Comparison of ENCODE assay signal across 24 cellular contexts in genomic region chr1:22812092-22812880, GRCh38.
DNase-seq lines count a peak whose midpoint lies in the region; ATAC-seq, FAIRE-seq and TF ChIP-seq lines count a peak whose summit lies in the region.
"Had no signal": no experiment of that assay in that cellular context is flagged by ENCODE, and none has a peak within 500 bp of the region (broad histone marks: within the 10 kb centered on the region; RNA-seq: fewer than 3 reads in every experiment).

No MANE protein-coding gene starts in this region.

- BruUV-seq in HepG2 (replicated peaks; lab: Mats Ljungman, UMichigan) = no TSS peak
- no TSS peak for BruUV-seq in PC-9 (replicated peaks; lab: Mats Ljungman, UMichigan)

- no peak overlapping the region for H3K9ac ChIP-seq in HepG2 (ENCODE audit: insufficient read depth, low read depth, low read length)
- H3K9ac ChIP-seq: BLaER1 had no signal

- H3K4me1 ChIP-seq in cardiac muscle cell (ENCODE audit: low read depth) (peaks cover 12% of the 10 kb centered on the region), left ventricle myocardium inferior (peaks cover 15% of the 10 kb centered on the region), HepG2 (ENCODE audit: insufficient read depth, low read length) (no peaks in the 10 kb centered on the region), spleen (no peaks in the 10 kb centered on the region), PC-9 (replicated peaks; ENCODE audit: insufficient read depth) (peaks cover 8% of the 10 kb centered on the region; the same call in 1 of the 2 replicates)
- H3K4me1 ChIP-seq: BLaER1, HAP-1 had no signal

- no peaks in the 10 kb centered on the region for H3K79me2 ChIP-seq in HepG2 (ENCODE audit: insufficient read depth, low read length)
- no peaks in the 10 kb centered on the region for H3K79me2 ChIP-seq in PC-9 (ENCODE audit: low read depth)

- ATAC-seq in HepG2 = no peak
- no peak for ATAC-seq in activated T-helper 17 cell treated with anti-CD3 and anti-CD28 coated beads, Interleukin-2, amount 50 U/mL, for 72 hours (replicated peaks)
- ATAC-seq: CD8-positive, alpha-beta T cell; GM12878; GM23338 had no signal

- DNase-seq in cardiac muscle cell (ENCODE audit: low read depth in 1 of 2, low spot score in 1 of 2) (no peak), left ventricle myocardium inferior (no peak), HepG2 (ENCODE audit: low spot score) (no peak), spleen (peak; percentile 45), PC-9 (no peak), HTR-8/SVneo (ENCODE audit: insufficient read length, low spot score) (no peak)
- DNase-seq: CD4-positive, CD25-positive, alpha-beta regulatory T cell; CD8-positive, alpha-beta T cell; DMS 273 treated with DMSO at 0.1 percent for 48 hours; DMS79; EL; GDM1; HFFc6 had no signal

- H4K20me1 ChIP-seq in HepG2 (ENCODE audit: insufficient read depth, low read length) = no peaks in the 10 kb centered on the region
- no peaks in the 10 kb centered on the region for H4K20me1 ChIP-seq in PC-9 (ENCODE audit: insufficient read depth)
- H4K20me1 ChIP-seq: BLaER1 had no signal

- no peak overlapping the region for H3K27ac Mint-ChIP-seq in activated T-helper 17 cell treated with anti-CD3 and anti-CD28 coated beads, Interleukin-2, amount 50 U/mL, for 72 hours
- H3K27ac Mint-ChIP-seq: B cell; CD4-positive, CD25-positive, alpha-beta regulatory T cell; CD8-positive, alpha-beta T cell; GM23338; HFFc6 had no signal

- no peaks in the 10 kb centered on the region for H3F3A ChIP-seq in PC-9 (ENCODE audit: insufficient read depth, low read depth)

- H3K9me2 ChIP-seq in PC-9 (ENCODE audit: insufficient read depth) = no peaks in the 10 kb centered on the region

- no peaks in the 10 kb centered on the region for H3K27me3 ChIP-seq in cardiac muscle cell
- H3K27me3 ChIP-seq in left ventricle myocardium inferior (ENCODE audit: low read depth) = no peaks in the 10 kb centered on the region
- H3K27me3 ChIP-seq in HepG2 (ENCODE audit: control insufficient read depth in 1 of 2, insufficient read depth in 2 of 2, low read length in 2 of 2) = peaks cover 0 to 9% of the 10 kb centered on the region in 2 experiments; a peak in 3 of 5 replicates
- H3K27me3 ChIP-seq in spleen (replicated peaks in 1 of 7) = no peaks in the 10 kb centered on the region
- no peaks in the 10 kb centered on the region for H3K27me3 ChIP-seq in PC-9 (ENCODE audit: insufficient read depth, low read depth)
- H3K27me3 ChIP-seq: BLaER1 had no signal

- H3K36me3 Mint-ChIP-seq in activated T-helper 17 cell treated with anti-CD3 and anti-CD28 coated beads, Interleukin-2, amount 50 U/mL, for 72 hours (ENCODE audit: low read depth) = no peaks in the 10 kb centered on the region
- H3K36me3 Mint-ChIP-seq: CD4-positive, CD25-positive, alpha-beta regulatory T cell; CD8-positive, alpha-beta T cell had no signal

- TF ChIP-seq RAD21 in HepG2 (CRISPR knock-in tag; IDR thresholded peaks at IDR 0.05) = no peak

- TF ChIP-seq POLR2A in HepG2 (IDR thresholded peaks at IDR 0.05; ENCODE audit: insufficient read depth in 1 of 2, low read depth in 2 of 2, low read length in 2 of 2) = no peak
- no peak for TF ChIP-seq POLR2A in spleen (IDR thresholded peaks at IDR 0.05)

- H3K4me3 ChIP-seq in cardiac muscle cell = no peak overlapping the region
- no peak overlapping the region for H3K4me3 ChIP-seq in left ventricle myocardium inferior
- H3K4me3 ChIP-seq in HepG2 (replicated peaks in 1 of 3; ENCODE audit: insufficient read depth in 1 of 3, low read depth in 2 of 3, low read length in 3 of 3) = no peak overlapping the region
- H3K4me3 ChIP-seq in spleen = no peak overlapping the region
- H3K4me3 ChIP-seq in PC-9 = no peak overlapping the region
- H3K4me3 ChIP-seq: BLaER1, GM12878, GM23338, HAP-1 had no signal

- CTCF ChIA-PET in HepG2 (lab: Yijun Ruan, JAX; ENCODE audit: low intra/inter-chr PET ratio, low total read pairs) (no interaction called here), PC-9 (lab: Charles Lee) (no interaction called here)

- in situ Hi-C loops in HepG2 (cut with HindIII; ENCODE audit: extremely low pct_ligation_motif_present, low pct_unique_long_range_greater_than_20kb) = no loop called here

- no peak for TF ChIP-seq CTCF in cardiac muscle cell (IDR thresholded peaks at IDR 0.05; ENCODE audit: low read depth, low read length)
- TF ChIP-seq CTCF in left ventricle myocardium inferior (IDR thresholded peaks at IDR 0.05; ENCODE audit: borderline replicate concordance) = no peak
- TF ChIP-seq CTCF in HepG2 (CRISPR knock-in tag; IDR thresholded peaks at IDR 0.05) = no peak
- no peak for TF ChIP-seq CTCF in spleen (IDR thresholded peaks at IDR 0.05 in 8 of 11, conservative IDR thresholded peaks at IDR 0.05 in 3 of 11)
- no peak for TF ChIP-seq CTCF in PC-9 (conservative IDR thresholded peaks at IDR 0.05)

- H3K36me3 ChIP-seq in cardiac muscle cell (no peaks in the 10 kb centered on the region), left ventricle myocardium inferior (no peaks in the 10 kb centered on the region), HepG2 (replicated peaks in 1 of 2; ENCODE audit: control insufficient read depth in 1 of 2, insufficient read depth in 2 of 2, low read length in 2 of 2) (no peaks in the 10 kb centered on the region), spleen (no peaks in the 10 kb centered on the region), PC-9 (ENCODE audit: low read depth) (no peaks in the 10 kb centered on the region)
- H3K36me3 ChIP-seq: BLaER1, HAP-1 had no signal

- WGBS in HepG2 (ENCODE audit: low lambda C conversion rate) = 41% methylated on average over 18 of the region's 18 CpGs
- WGBS in spleen, 5 donors = 74 to 81% (median 77%) methylated on average over 18 of the region's 18 CpGs

- H2AFZ ChIP-seq in HepG2 (ENCODE audit: low read length) (no peak overlapping the region), PC-9 (no peak overlapping the region)
- H2AFZ ChIP-seq: GM23338 had no signal

- TF ChIP-seq EP300 in HepG2 (IDR thresholded peaks at IDR 0.05; ENCODE audit: low read depth in 2 of 2, low read length in 2 of 2) (no peak), HepG2 (CRISPR knock-in tag; IDR thresholded peaks at IDR 0.05; ENCODE audit: borderline replicate concordance) (no peak)

- H3K9me3 Mint-ChIP-seq in activated T-helper 17 cell treated with anti-CD3 and anti-CD28 coated beads, Interleukin-2, amount 50 U/mL, for 72 hours = no peaks in the 10 kb centered on the region
- H3K9me3 Mint-ChIP-seq: CD8-positive, alpha-beta T cell; GM23338; HFFc6 had no signal

- POLR2A ChIA-PET in HepG2 (lab: Yijun Ruan, JAX) = no interaction called here
- POLR2A ChIA-PET in PC-9 (lab: Charles Lee; ENCODE audit: unreplicated experiment) = no interaction called here

- intact Hi-C loops in left ventricle myocardium inferior (cut with micrococcal nuclease) = no loop called here
- intact Hi-C loops in HepG2 (cut with micrococcal nuclease; ENCODE audit: unreplicated experiment) = no loop called here
- intact Hi-C loops in spleen (cut with DNase I; ENCODE audit: low total_unique reads) = no loop called here
- intact Hi-C loops in PC-9 (cut with micrococcal nuclease; ENCODE audit: unreplicated experiment) = no loop called here

- no peaks in the 10 kb centered on the region for H3K9me3 ChIP-seq in cardiac muscle cell (ENCODE audit: low read depth)
- H3K9me3 ChIP-seq in left ventricle myocardium inferior (replicated peaks) = no peaks in the 10 kb centered on the region
- H3K9me3 ChIP-seq in HepG2 (ENCODE audit: low read length) = no peaks in the 10 kb centered on the region
- H3K9me3 ChIP-seq in spleen = no peaks in the 10 kb centered on the region
- H3K9me3 ChIP-seq in PC-9 (ENCODE audit: insufficient read depth, low read depth) = no peaks in the 10 kb centered on the region
- H3K9me3 ChIP-seq: BLaER1, HAP-1 had no signal

- H3K4me2 ChIP-seq in HepG2 (ENCODE audit: low read depth, low read length) (no peak overlapping the region), PC-9 (no peak overlapping the region)
- H3K4me2 ChIP-seq: BLaER1, GM23338 had no signal

- FAIRE-seq in HepG2 (lab: Jason Lieb, UNC) (no peak), HTR-8/SVneo (lab: Jason Lieb, UNC) (no peak)
- FAIRE-seq: A204.1, D721Med, GM12878, GM19239 had no signal

- peaks cover 3% of the 10 kb centered on the region for H3K27me3 Mint-ChIP-seq in activated T-helper 17 cell treated with anti-CD3 and anti-CD28 coated beads, Interleukin-2, amount 50 U/mL, for 72 hours
- H3K27me3 Mint-ChIP-seq: B cell had no signal

- no peaks in the 10 kb centered on the region for H3K4me1 Mint-ChIP-seq in activated T-helper 17 cell treated with anti-CD3 and anti-CD28 coated beads, Interleukin-2, amount 50 U/mL, for 72 hours
- H3K4me1 Mint-ChIP-seq: B cell; CD4-positive, CD25-positive, alpha-beta regulatory T cell; GM23338 had no signal

- H3K27ac ChIP-seq in cardiac muscle cell (peak overlapping the region; percentile 33), left ventricle myocardium inferior (replicated peaks) (no peak overlapping the region), HepG2 (ENCODE audit: extremely low read length, insufficient read depth, low read length) (no peak overlapping the region), spleen (no peak overlapping the region), PC-9 (no peak overlapping the region)
- H3K27ac ChIP-seq: 22Rv1, BLaER1, C4-2B had no signal

- H3K4me3 Mint-ChIP-seq in activated T-helper 17 cell treated with anti-CD3 and anti-CD28 coated beads, Interleukin-2, amount 50 U/mL, for 72 hours = no peak overlapping the region
- H3K4me3 Mint-ChIP-seq: B cell; CD4-positive, CD25-positive, alpha-beta regulatory T cell; CD8-positive, alpha-beta T cell; GM23338; HFFc6 had no signal

TF ChIP-seq in HepG2, 621 proteins besides CTCF, POLR2A, EP300 and RAD21:
- TF ChIP-seq ZNF629 (CRISPR knock-in tag; conservative IDR thresholded peaks at IDR 0.05) = 0 out of 2 replicates have a peak, but pooled peaks have one; percentile 57
- TF ChIP-seq GMEB1 (CRISPR knock-in tag; IDR thresholded peaks at IDR 0.05; ENCODE audit: borderline replicate concordance) = no peak
